ENCODE assay signal across 8 cellular contexts in the genomic region with DNA sequence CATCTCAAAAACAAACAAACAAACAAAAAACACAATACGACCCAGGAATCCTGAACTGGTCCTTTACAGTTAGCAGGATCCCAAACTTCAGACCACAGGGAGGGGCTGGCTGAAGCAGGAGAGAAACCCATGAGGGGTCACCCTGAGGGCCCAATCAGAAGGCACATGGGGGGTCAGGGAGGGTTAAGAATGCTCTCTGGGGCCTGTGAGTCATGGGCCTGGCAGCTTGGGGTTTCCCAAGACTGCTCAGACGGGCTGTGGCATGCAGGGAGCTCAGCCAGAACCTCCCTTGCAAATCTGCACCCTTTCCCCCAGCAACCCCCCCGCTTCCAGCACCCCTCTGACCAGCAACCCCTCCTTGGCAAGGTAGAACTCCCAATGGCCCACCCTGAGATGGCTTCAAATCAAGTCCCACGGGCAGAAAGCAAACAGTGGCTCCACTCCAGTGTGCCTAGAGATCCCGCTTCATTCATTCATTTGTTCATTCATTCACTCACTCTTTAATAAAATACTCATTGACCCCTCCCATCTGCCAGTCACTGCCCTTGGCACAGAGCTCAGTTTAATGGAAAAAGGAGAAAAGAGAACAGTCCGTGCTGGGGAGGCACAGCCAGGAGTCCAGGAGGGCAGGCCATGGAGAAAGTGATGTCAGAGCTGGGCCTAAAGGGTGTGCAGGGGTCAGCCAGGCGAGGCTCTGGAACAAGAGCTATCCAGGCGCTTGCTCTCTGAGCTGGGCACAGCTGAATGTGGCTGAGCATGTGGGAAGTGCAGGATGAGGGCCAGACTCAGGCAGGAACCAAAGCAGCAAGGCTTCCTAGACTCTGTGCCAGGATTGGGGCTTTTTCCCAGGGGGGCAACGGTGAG. TPM values are rescaled to one million over a fixed set of nuclear protein-coding genes. Genes with fewer than 3 reads are reported as not detected.
A peak's percentile ranks its signal among the peaks of the same experiment; 100 is the strongest.
DNase-seq lines count a peak whose midpoint lies in the region; ATAC-seq and TF ChIP-seq lines count a peak whose summit lies in the region.

No MANE protein-coding gene starts in this region.

- H3K27me3 ChIP-seq in SJSA1 (replicated peaks) (no peaks in the 10 kb centered on the region), gastrocnemius medialis (no peaks in the 10 kb centered on the region)

- intact Hi-C loops in gastrocnemius medialis (cut with DNase I; ENCODE audit: low total_unique reads): no loop called here

- TF ChIP-seq CTCF in GM13977 (IDR thresholded peaks at IDR 0.05; ENCODE audit: extremely low read depth, insufficient read depth, missing control alignments): no peak
- no peak for TF ChIP-seq CTCF in foreskin fibroblast (IDR thresholded peaks at IDR 0.05; ENCODE audit: low read depth, low read length)
- TF ChIP-seq CTCF in gastrocnemius medialis (IDR thresholded peaks at IDR 0.05 in 4 of 5, conservative IDR thresholded peaks at IDR 0.05 in 1 of 5): no peak

- H3K9me3 ChIP-seq in SJSA1 (replicated peaks) (no peaks in the 10 kb centered on the region), gastrocnemius medialis (no peaks in the 10 kb centered on the region)

- ATAC-seq in gastrocnemius medialis (peak; percentile 71 to 82), HG03469 (IDR thresholded peaks at IDR 0.05; ENCODE audit: unreplicated experiment) (no peak), HG02938 (IDR thresholded peaks at IDR 0.05; ENCODE audit: unreplicated experiment) (no peak)

- H3K4me1 ChIP-seq in SJSA1 (replicated peaks): peaks cover 90% of the 10 kb centered on the region
- peaks cover 10 to 17% of the 10 kb centered on the region in 2 donors for H3K4me1 ChIP-seq in gastrocnemius medialis

- no peak for TF ChIP-seq POLR2A in gastrocnemius medialis (IDR thresholded peaks at IDR 0.05)

- DNase-seq in GM13977 (ENCODE audit: low spot score): peak; percentile 36
- peak; percentile 99 for DNase-seq in SJSA1 (ENCODE audit: low read depth in 1 of 2, low spot score in 2 of 2)
- DNase-seq in foreskin fibroblast: peak; percentile 98 to 99
- peak in 1 of 2 donors; percentile 75 for DNase-seq in gastrocnemius medialis
- no peak for DNase-seq in activated CD8-positive, alpha-beta memory T cell treated with anti-CD3 and anti-CD28 coated beads, Interleukin-2, amount 50 U/mL, for 48 hours
- no peak for DNase-seq in stimulated activated naive CD4-positive, alpha-beta T cell (lab: John Stamatoyannopoulos, UW)

- H3K27ac ChIP-seq in SJSA1: peak overlapping the region; percentile 94
- H3K27ac ChIP-seq in gastrocnemius medialis: peak overlapping the region in 3 of 4 donors; percentile 34 to 60 (median 48)

- H3K36me3 ChIP-seq in SJSA1 (no peaks in the 10 kb centered on the region), gastrocnemius medialis (no peaks in the 10 kb centered on the region)

- in situ Hi-C loops in GM13977 (cut with MboI; ENCODE audit: low pct_unique_long_range_greater_than_20kb, low sequenced_read_pairs, unreplicated experiment) (loop anchor here (25.0 kb wide), 1 partner anchor 388 kb away; no protein-coding TSS in a partner anchor), gastrocnemius medialis (cut with MboI; ENCODE audit: low sequenced_read_pairs in 4 of 4) (no loop called here)

- H3K4me3 ChIP-seq in SJSA1 (no peak overlapping the region), foreskin fibroblast (ENCODE audit: low read depth in 1 of 2, low read length in 2 of 2) (no peak overlapping the region), gastrocnemius medialis (no peak overlapping the region)

RNA-seq across cellular contexts. Expression of a gene that starts 8.2 kb away (rescaled TPM):
- 2.1 and 4.6 TPM in 2 replicates for total RNA-seq in SJSA1 (2014; rRNA removed; shearing (Covaris generic))
- total RNA-seq in gastrocnemius medialis: 1 to 10 TPM; 1.2 to 2.4 (median 1.2) TPM

RNA-seq across cellular contexts. Expression of a gene that starts 40.6 kb away (rescaled TPM):
- 66.6 and 151 TPM in 2 replicates for total RNA-seq in SJSA1 (2014; rRNA removed; shearing (Covaris generic))
- total RNA-seq in gastrocnemius medialis: 1 to 10 TPM; 1.4 to 3.9 (median 3.8) TPM

RNA-seq across cellular contexts. Expression of a gene that starts 48.3 kb away (rescaled TPM):
- 5.0 and 17.5 TPM in 2 replicates for total RNA-seq in SJSA1 (2014; rRNA removed; shearing (Covaris generic))
- 10 to 100 TPM; 21.7 to 55.5 (median 38.0) TPM for total RNA-seq in gastrocnemius medialis

RNA-seq across cellular contexts. Expression of a gene that starts 56.9 kb away (rescaled TPM):
- not detected in 2 replicates for total RNA-seq in SJSA1 (2014; rRNA removed; shearing (Covaris generic))
- total RNA-seq in gastrocnemius medialis: under 1 TPM in 1 of 4 donors, not detected in 3; 0.33 TPM

Comparison
In these comparisons a context has a peak if more than half of its experiments do, and no peak if none do; other contexts are left out.
1. DNase-seq: peak in GM13977 (single experiment), SJSA1 (2 of 2) and foreskin fibroblast (2 of 2); none in activated CD8-positive, alpha-beta memory T cell treated with anti-CD3 and anti-CD28 coated beads, Interleukin-2, amount 50 U/mL, for 48 hours (single experiment) and stimulated activated naive CD4-positive, alpha-beta T cell (0 of 6).
2. ATAC-seq: peak in gastrocnemius medialis (2 of 2); none in HG03469 (single experiment) and HG02938 (single experiment).
3. RNA of a gene that starts 40.6 kb away (total RNA-seq): 66.6 to 151 TPM in SJSA1; 1.4 to 3.9 TPM in gastrocnemius medialis; every median in the first group is over 10 times any median in the second.